In the genomic region with DNA sequence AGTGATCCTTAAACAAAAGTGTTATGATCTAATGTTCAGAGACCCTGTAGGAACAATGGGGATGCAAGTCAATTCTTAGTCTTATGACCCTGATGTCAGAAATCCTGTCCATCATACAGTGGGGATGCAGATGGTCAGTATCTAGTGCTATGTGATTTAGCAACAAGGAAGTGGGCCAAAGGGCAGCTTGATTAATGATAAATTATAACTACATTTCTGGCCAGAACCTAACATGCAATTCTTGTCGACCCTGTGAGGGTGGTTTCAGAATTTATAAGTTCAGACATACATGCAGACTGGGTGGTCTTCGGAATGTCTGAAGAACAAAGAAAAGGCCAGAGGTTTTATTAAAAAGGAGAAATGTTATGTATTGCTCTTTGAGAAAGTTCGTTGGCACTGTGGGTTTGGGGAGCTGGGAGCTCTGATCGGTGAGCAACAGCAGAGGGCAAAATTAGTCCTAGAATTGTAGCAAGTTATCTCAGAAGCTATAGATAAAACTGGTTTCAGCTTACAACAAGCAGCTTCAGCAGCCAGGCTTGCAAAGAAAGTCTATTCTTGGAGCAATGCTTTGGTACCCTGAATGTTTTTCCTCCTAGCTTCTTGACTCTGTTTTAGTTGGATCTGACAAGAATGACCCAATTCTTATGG, we compare ENCODE assay signal across 23 cellular contexts. TPM values are rescaled to one million over a fixed set of nuclear protein-coding genes. Genes with fewer than 3 reads are reported as not detected.
DNase-seq lines count a peak whose midpoint lies in the region; ATAC-seq, FAIRE-seq and TF ChIP-seq lines count a peak whose summit lies in the region.
"Had no signal": no experiment of that assay in that cellular context is flagged by ENCODE, and none has a peak within 500 bp of the region (broad histone marks: within the 10 kb centered on the region; RNA-seq: fewer than 3 reads in every experiment).

No MANE protein-coding gene starts in this region.

- H4K8ac ChIP-seq in IMR-90 (ENCODE audit: low read depth in 2 of 2, low read length in 2 of 2) (no peak overlapping the region), trophoblast cell (ENCODE audit: low read depth, low read length) (no peak overlapping the region)

- H3K9ac ChIP-seq in IMR-90 (ENCODE audit: low read depth, low read length) = no peak overlapping the region
- H3K9ac ChIP-seq in iPS-18a (ENCODE audit: low read length) = no peak overlapping the region
- H3K9ac ChIP-seq in trophoblast cell (ENCODE audit: low read length) = no peak overlapping the region
- H3K9ac ChIP-seq: GM23248 had no signal

- TF ChIP-seq CTCF in IMR-90 (conservative IDR thresholded peaks at IDR 0.05; ENCODE audit: low read depth, low read length) = 0 out of 2 replicates have a peak, but pooled peaks have one; percentile 20
- peak; percentile 17 for TF ChIP-seq CTCF in brain microvascular endothelial cell (IDR thresholded peaks at IDR 0.05; ENCODE audit: low read depth, low read length, missing control alignments)
- no peak for TF ChIP-seq CTCF in foreskin fibroblast (IDR thresholded peaks at IDR 0.05; ENCODE audit: low read depth, low read length)
- no peak for TF ChIP-seq CTCF in PC-9 (conservative IDR thresholded peaks at IDR 0.05)

- H4K20me1 ChIP-seq in IMR-90 (ENCODE audit: insufficient read depth, low read length) (no peaks in the 10 kb centered on the region), PC-9 (ENCODE audit: insufficient read depth) (no peaks in the 10 kb centered on the region)

- WGBS in IMR-90 (ENCODE audit: extremely low coverage in 2 of 2, insufficient read length in 1 of 2), 2 experiments = 17% methylated on average over 2 of the region's 4 CpGs; no CpG with 5 or more reads in 1 of the 2 experiments
- WGBS in trophoblast cell (ENCODE audit: extremely low coverage, insufficient coverage, insufficient read length) = no CpG with 5 or more reads among the region's 4 CpGs

- H2BK12ac ChIP-seq in trophoblast cell (ENCODE audit: low read length) = peak overlapping the region; percentile 78

- H4K5ac ChIP-seq in IMR-90 (ENCODE audit: low read depth, low read length) = no peak overlapping the region

- FAIRE-seq in urothelium cell line (lab: Jason Lieb, UNC) = no peak
- FAIRE-seq: keratinocyte had no signal

- H3K27ac ChIP-seq in IMR-90 (ENCODE audit: insufficient read depth, low read length) (no peak overlapping the region), brain microvascular endothelial cell (no peak overlapping the region), iPS-18a (ENCODE audit: low read length) (peak overlapping the region; percentile 4), trophoblast cell (ENCODE audit: low read depth, low read length) (no peak overlapping the region), PC-9 (no peak overlapping the region)
- H3K27ac ChIP-seq: esophagus squamous epithelium, GM23248 had no signal

- H3K9me2 ChIP-seq in PC-9 (ENCODE audit: insufficient read depth) = no peaks in the 10 kb centered on the region

- POLR2A ChIA-PET in IMR-90 (lab: Charles Lee; ENCODE audit: unreplicated experiment) = no interaction called here
- POLR2A ChIA-PET in PC-9 (lab: Charles Lee; ENCODE audit: unreplicated experiment) = no interaction called here

- H3K18ac ChIP-seq in IMR-90 (ENCODE audit: low read depth, low read length) (no peak overlapping the region), trophoblast cell (ENCODE audit: low read length) (no peak overlapping the region)

- peak; percentile 71 for ATAC-seq in IMR-90 (ENCODE audit: low read depth)
- ATAC-seq: activated CD4-positive, CD25-positive, alpha-beta regulatory T cell treated with anti-CD3 and anti-CD28 coated beads, Interleukin-2, amount 50 U/mL, for 24 hours; CD8-positive, alpha-beta T cell; sciatic nerve; stimulated activated naive CD8-positive, alpha-beta T cell treated with anti-CD3 and anti-CD28 coated beads, Interleukin-15, amount 100 ng/mL, for 72 hours had no signal

- H3K36me3 ChIP-seq in IMR-90 (ENCODE audit: control insufficient read depth, insufficient read depth, low read length) = no peaks in the 10 kb centered on the region
- no peaks in the 10 kb centered on the region for H3K36me3 ChIP-seq in brain microvascular endothelial cell (replicated peaks)
- H3K36me3 ChIP-seq in iPS-18a (ENCODE audit: control insufficient read depth, low read depth, low read length) = no peaks in the 10 kb centered on the region
- H3K36me3 ChIP-seq in trophoblast cell (ENCODE audit: control insufficient read depth in 1 of 2, insufficient read depth in 2 of 2, low read length in 2 of 2) = no peaks in the 10 kb centered on the region
- H3K36me3 ChIP-seq in PC-9 (ENCODE audit: low read depth) = no peaks in the 10 kb centered on the region

- no peak overlapping the region for H2BK15ac ChIP-seq in IMR-90 (ENCODE audit: low read depth, low read length)

- TF ChIP-seq POLR2A in IMR-90 (IDR thresholded peaks at IDR 0.05; ENCODE audit: low read depth, low read length) = no peak

- H3K9me3 ChIP-seq in IMR-90 (ENCODE audit: control insufficient read depth, insufficient read depth, low read length) (no peaks in the 10 kb centered on the region), iPS-18a (ENCODE audit: control insufficient read depth, low read depth, low read length) (no peaks in the 10 kb centered on the region), trophoblast cell (ENCODE audit: insufficient read depth, low read depth, low read length) (no peaks in the 10 kb centered on the region), PC-9 (ENCODE audit: insufficient read depth, low read depth) (no peaks in the 10 kb centered on the region)
- H3K9me3 ChIP-seq: esophagus squamous epithelium, MG63 had no signal

- intact Hi-C loops in IMR-90 (cut with micrococcal nuclease) (no loop called here), PC-9 (cut with micrococcal nuclease; ENCODE audit: unreplicated experiment) (no loop called here)

- H3K4me2 ChIP-seq in IMR-90 (ENCODE audit: low read depth, low read length) (no peak overlapping the region), trophoblast cell (ENCODE audit: low read length) (no peak overlapping the region), PC-9 (no peak overlapping the region)

- H2BK20ac ChIP-seq in IMR-90 (ENCODE audit: low read depth, low read length) = no peak overlapping the region

- no peak overlapping the region for H3K4ac ChIP-seq in IMR-90 (ENCODE audit: low read depth, low read length)
- no peak overlapping the region for H3K4ac ChIP-seq in trophoblast cell (ENCODE audit: low read depth, low read length)

- no peak overlapping the region for H3K56ac ChIP-seq in IMR-90 (ENCODE audit: extremely low read depth, insufficient read depth, low read length)

- CTCF ChIA-PET in IMR-90 (lab: Yijun Ruan, JAX) = no interaction called here
- CTCF ChIA-PET in PC-9 (lab: Charles Lee) = no interaction called here

- H3F3A ChIP-seq in PC-9 (ENCODE audit: insufficient read depth, low read depth) = no peaks in the 10 kb centered on the region

- H3K14ac ChIP-seq in IMR-90 (replicated peaks; ENCODE audit: low read depth, low read length) = no peak overlapping the region
- no peak overlapping the region for H3K14ac ChIP-seq in trophoblast cell (ENCODE audit: low read length)

- no peak for TF ChIP-seq RAD21 in IMR-90 (IDR thresholded peaks at IDR 0.05; ENCODE audit: low read length)

- H3K4me1 ChIP-seq in IMR-90 (ENCODE audit: control insufficient read depth, insufficient read depth, low read length) (no peaks in the 10 kb centered on the region; the same call in 1 of the 2 replicates), iPS-18a (ENCODE audit: control insufficient read depth, low read depth, low read length) (peaks cover 21% of the 10 kb centered on the region), trophoblast cell (ENCODE audit: control insufficient read depth in 1 of 2, insufficient read depth in 2 of 2, low read length in 2 of 2) (peaks cover 5 to 11% of the 10 kb centered on the region in 2 experiments), PC-9 (replicated peaks; ENCODE audit: insufficient read depth) (no peaks in the 10 kb centered on the region)
- H3K4me1 ChIP-seq: esophagus squamous epithelium had no signal

- no peak overlapping the region for H3K4me3 ChIP-seq in IMR-90 (ENCODE audit: insufficient read depth, low read depth, low read length)
- H3K4me3 ChIP-seq in brain microvascular endothelial cell (ENCODE audit: low read depth, low read length) = no peak overlapping the region
- H3K4me3 ChIP-seq in iPS-18a (ENCODE audit: low read length) = no peak overlapping the region
- no peak overlapping the region for H3K4me3 ChIP-seq in trophoblast cell (ENCODE audit: low read depth, low read length)
- no peak overlapping the region for H3K4me3 ChIP-seq in foreskin fibroblast (ENCODE audit: low read depth in 1 of 2, low read length in 2 of 2)
- H3K4me3 ChIP-seq in PC-9 = no peak overlapping the region
- H3K4me3 ChIP-seq: esophagus squamous epithelium, GM23248, MG63 had no signal

- DNase-seq in IMR-90 (peak; percentile 50), brain microvascular endothelial cell (peak; percentile 40), trophoblast cell (no peak), NAMALWA (ENCODE audit: low spot score) (no peak), urothelium cell line (ENCODE audit: low spot score) (no peak), foreskin fibroblast (no peak), PC-9 (no peak)
- DNase-seq: activated naive CD8-positive, alpha-beta T cell treated with anti-CD3 and anti-CD28 coated beads, Interleukin-2, amount 10 ng/mL, durations not matched to agents 7 days and 5 days; caudate nucleus; CD8-positive, alpha-beta T cell; DMS79 treated with DMSO at 0.1 percent for 48 hours; effector CD4-positive, alpha-beta T cell; esophagus squamous epithelium; GM23248; MG63; NCI-H2029 treated with DMSO at 0.1 percent for 48 hours; NCI-H524 treated with DMSO at 0.1 percent for 48 hours; nucleus accumbens; stimulated activated naive CD8-positive, alpha-beta T cell treated with anti-CD3 and anti-CD28 coated beads, Interleukin-15, amount 100 ng/mL, for 72 hours had no signal

- H2AFZ ChIP-seq in IMR-90 (replicated peaks; ENCODE audit: low read length, poor library complexity) = no peak overlapping the region
- H2AFZ ChIP-seq in trophoblast cell (ENCODE audit: insufficient read depth, low read length, poor library complexity) = no peak overlapping the region
- no peak overlapping the region for H2AFZ ChIP-seq in PC-9
- H2AFZ ChIP-seq: GM23248 had no signal

- dilution Hi-C loops in IMR-90 (cut with HindIII; ENCODE audit: low sequenced_read_pairs, unreplicated experiment) = no loop called here

- no peak overlapping the region for H3K23ac ChIP-seq in IMR-90 (ENCODE audit: low read depth, low read length)
- no peak overlapping the region for H3K23ac ChIP-seq in trophoblast cell (ENCODE audit: low read length)

- no peaks in the 10 kb centered on the region for H3K27me3 ChIP-seq in IMR-90 (ENCODE audit: control insufficient read depth, insufficient read depth, low read length)
- no peaks in the 10 kb centered on the region for H3K27me3 ChIP-seq in brain microvascular endothelial cell (replicated peaks)
- no peaks in the 10 kb centered on the region for H3K27me3 ChIP-seq in iPS-18a (ENCODE audit: control insufficient read depth, insufficient read depth, low read length)
- no peaks in the 10 kb centered on the region for H3K27me3 ChIP-seq in trophoblast cell (ENCODE audit: insufficient read depth, low read length)
- no peaks in the 10 kb centered on the region for H3K27me3 ChIP-seq in PC-9 (ENCODE audit: insufficient read depth, low read depth)
- H3K27me3 ChIP-seq: esophagus squamous epithelium, MG63 had no signal

- no peak overlapping the region for H2AK9ac ChIP-seq in IMR-90 (replicated peaks; ENCODE audit: low read depth, low read length, poor library complexity)

- H3K79me2 ChIP-seq in trophoblast cell (ENCODE audit: control insufficient read depth, insufficient read depth, low read length, poor library complexity) = no peaks in the 10 kb centered on the region
- H3K79me2 ChIP-seq in PC-9 (ENCODE audit: low read depth) = no peaks in the 10 kb centered on the region

- H3K79me1 ChIP-seq in IMR-90 (ENCODE audit: low read depth in 1 of 2, low read length in 2 of 2) (no peaks in the 10 kb centered on the region), trophoblast cell (ENCODE audit: low read length) (peaks cover 9% of the 10 kb centered on the region)

- no peak overlapping the region for H4K91ac ChIP-seq in IMR-90 (ENCODE audit: insufficient read depth, low read depth, low read length)
- no peak overlapping the region for H4K91ac ChIP-seq in trophoblast cell (ENCODE audit: low read depth, low read length)

- H4K12ac ChIP-seq in trophoblast cell (ENCODE audit: low read depth, low read length) = no peak overlapping the region

- in situ Hi-C loops in IMR-90 (cut with MboI; ENCODE audit: low sequenced_read_pairs) = loop anchor here (25.0 kb wide), 2 partner anchors 655 to 1005 kb away; no protein-coding TSS in a partner anchor
- in situ Hi-C loops in brain microvascular endothelial cell (cut with HindIII; ENCODE audit: low pct_ligation_motif_present, low sequenced_read_pairs) = no loop called here

- H2BK5ac ChIP-seq in IMR-90 (ENCODE audit: low read depth, low read length, poor library complexity, severe bottlenecking) (no peak overlapping the region), trophoblast cell (ENCODE audit: low read depth, low read length, poor library complexity) (no peak overlapping the region)

- BruUV-seq in IMR-90 (replicated peaks; lab: Mats Ljungman, UMichigan) (no TSS peak), PC-9 (replicated peaks; lab: Mats Ljungman, UMichigan) (no TSS peak)

- no peaks in the 10 kb centered on the region for H3K9me1 ChIP-seq in IMR-90 (ENCODE audit: insufficient read depth, low read length)

- H2BK120ac ChIP-seq in IMR-90 (ENCODE audit: low read depth, low read length) (no peak overlapping the region), trophoblast cell (ENCODE audit: insufficient read depth, low read length, poor library complexity) (no peak overlapping the region)

- H2AK5ac ChIP-seq in IMR-90 (ENCODE audit: low read depth, low read length) = no peak overlapping the region
- H2AK5ac ChIP-seq in trophoblast cell (ENCODE audit: low read length) = no peak overlapping the region

RNA-seq across cellular contexts. Expression of a gene that starts 50.8 kb away (rescaled TPM):
- 17.7 and 38.3 TPM in 2 replicates for total RNA-seq in IMR-90 (2012; rRNA removed)
- polyA plus RNA-seq in IMR-90 (2012; rRNA removed) = 13.6 and 18.9 TPM in 2 replicates
- polyA plus RNA-seq in IMR-90 (2012; cell fraction: cytosol; rRNA removed) = 1.9 and 3.7 TPM in 2 replicates
- 0.61 and 6.6 TPM in 2 replicates for polyA plus RNA-seq in IMR-90 (2012; cell fraction: nucleus; rRNA removed; ENCODE audit: low replicate concordance)
- 34.5 and 35.5 TPM in 2 replicates for polyA plus RNA-seq in trophoblast cell (2013)
- total RNA-seq in PC-9 (2021) = 24.7 and 25.6 TPM in 2 replicates

RNA-seq across cellular contexts. Expression of a gene that starts 54.7 kb away (rescaled TPM):
- total RNA-seq in IMR-90 (2012; rRNA removed) (0.28 TPM in 1 of 2 replicates, not detected in the other), PC-9 (2021) (1.7 and 2.5 TPM in 2 replicates)
- not detected in 2 replicates for polyA plus RNA-seq in IMR-90 (2012; rRNA removed)
- not detected in 2 replicates for polyA plus RNA-seq in IMR-90 (2012; cell fraction: cytosol; rRNA removed)
- not detected in 2 replicates for polyA plus RNA-seq in IMR-90 (2012; cell fraction: nucleus; rRNA removed; ENCODE audit: low replicate concordance)
- polyA plus RNA-seq in trophoblast cell (2013) = 2.0 and 2.4 TPM in 2 replicates
- total RNA-seq: GM23248 had no signal
- polyA plus RNA-seq: GM23248, keratinocyte had no signal

Comparison
In these comparisons a context has a peak if more than half of its experiments do, and no peak if none do; other contexts are left out.
1. DNase-seq: peak in IMR-90 (single experiment) and brain microvascular endothelial cell (single experiment); none in trophoblast cell (0 of 2), NAMALWA (single experiment), urothelium cell line (single experiment), foreskin fibroblast (0 of 2) and PC-9 (0 of 2).
2. CTCF ChIP-seq: peak in IMR-90 (single experiment) and brain microvascular endothelial cell (single experiment); none in foreskin fibroblast (single experiment) and PC-9 (single experiment).